ENCODE assay signal across 1 cellular context in the genomic region with DNA sequence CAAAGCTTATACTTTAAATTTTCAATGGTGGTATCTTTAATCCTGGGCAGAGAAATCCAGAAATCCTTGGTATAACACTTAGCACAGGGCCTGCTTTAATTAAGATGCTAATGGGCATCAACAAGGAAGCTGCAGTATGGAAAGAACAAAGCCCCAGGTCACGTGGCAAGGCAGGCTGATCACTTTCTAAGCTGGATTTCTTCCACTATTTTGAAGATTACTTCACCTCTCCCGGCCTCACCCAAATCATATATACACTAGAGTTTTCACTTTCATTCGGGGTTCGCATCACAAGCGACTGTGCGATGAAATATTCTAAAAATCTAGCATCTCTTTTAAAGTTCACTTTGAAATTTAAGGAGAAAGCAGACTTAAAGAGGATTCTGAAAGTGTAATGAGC.
TF ChIP-seq lines count a peak whose summit lies in the region.

No MANE protein-coding gene starts in this region.

TF ChIP-seq in GM23338, 12 proteins besides CTCF, POLR2A, EP300 and RAD21 (continued from another document):
- TF ChIP-seq, protein P1, sequence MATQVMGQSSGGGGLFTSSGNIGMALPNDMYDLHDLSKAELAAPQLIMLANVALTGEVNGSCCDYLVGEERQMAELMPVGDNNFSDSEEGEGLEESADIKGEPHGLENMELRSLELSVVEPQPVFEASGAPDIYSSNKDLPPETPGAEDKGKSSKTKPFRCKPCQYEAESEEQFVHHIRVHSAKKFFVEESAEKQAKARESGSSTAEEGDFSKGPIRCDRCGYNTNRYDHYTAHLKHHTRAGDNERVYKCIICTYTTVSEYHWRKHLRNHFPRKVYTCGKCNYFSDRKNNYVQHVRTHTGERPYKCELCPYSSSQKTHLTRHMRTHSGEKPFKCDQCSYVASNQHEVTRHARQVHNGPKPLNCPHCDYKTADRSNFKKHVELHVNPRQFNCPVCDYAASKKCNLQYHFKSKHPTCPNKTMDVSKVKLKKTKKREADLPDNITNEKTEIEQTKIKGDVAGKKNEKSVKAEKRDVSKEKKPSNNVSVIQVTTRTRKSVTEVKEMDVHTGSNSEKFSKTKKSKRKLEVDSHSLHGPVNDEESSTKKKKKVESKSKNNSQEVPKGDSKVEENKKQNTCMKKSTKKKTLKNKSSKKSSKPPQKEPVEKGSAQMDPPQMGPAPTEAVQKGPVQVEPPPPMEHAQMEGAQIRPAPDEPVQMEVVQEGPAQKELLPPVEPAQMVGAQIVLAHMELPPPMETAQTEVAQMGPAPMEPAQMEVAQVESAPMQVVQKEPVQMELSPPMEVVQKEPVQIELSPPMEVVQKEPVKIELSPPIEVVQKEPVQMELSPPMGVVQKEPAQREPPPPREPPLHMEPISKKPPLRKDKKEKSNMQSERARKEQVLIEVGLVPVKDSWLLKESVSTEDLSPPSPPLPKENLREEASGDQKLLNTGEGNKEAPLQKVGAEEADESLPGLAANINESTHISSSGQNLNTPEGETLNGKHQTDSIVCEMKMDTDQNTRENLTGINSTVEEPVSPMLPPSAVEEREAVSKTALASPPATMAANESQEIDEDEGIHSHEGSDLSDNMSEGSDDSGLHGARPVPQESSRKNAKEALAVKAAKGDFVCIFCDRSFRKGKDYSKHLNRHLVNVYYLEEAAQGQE (IDR thresholded peaks at IDR 0.05; ENCODE audit: unreplicated experiment), result no peak
- TF ChIP-seq JUNB (IDR thresholded peaks at IDR 0.05; ENCODE audit: unreplicated experiment) (no peak), EZH2 (IDR thresholded peaks at IDR 0.05; ENCODE audit: low read depth, unreplicated experiment) (no peak), POLR2AphosphoS5 (IDR thresholded peaks at IDR 0.05; ENCODE audit: low read depth) (no peak), EZH2phosphoT487 (IDR thresholded peaks at IDR 0.05; ENCODE audit: unreplicated experiment) (no peak), STAT1 (IDR thresholded peaks at IDR 0.05; ENCODE audit: unreplicated experiment) (no peak)
- TF ChIP-seq, protein P2, sequence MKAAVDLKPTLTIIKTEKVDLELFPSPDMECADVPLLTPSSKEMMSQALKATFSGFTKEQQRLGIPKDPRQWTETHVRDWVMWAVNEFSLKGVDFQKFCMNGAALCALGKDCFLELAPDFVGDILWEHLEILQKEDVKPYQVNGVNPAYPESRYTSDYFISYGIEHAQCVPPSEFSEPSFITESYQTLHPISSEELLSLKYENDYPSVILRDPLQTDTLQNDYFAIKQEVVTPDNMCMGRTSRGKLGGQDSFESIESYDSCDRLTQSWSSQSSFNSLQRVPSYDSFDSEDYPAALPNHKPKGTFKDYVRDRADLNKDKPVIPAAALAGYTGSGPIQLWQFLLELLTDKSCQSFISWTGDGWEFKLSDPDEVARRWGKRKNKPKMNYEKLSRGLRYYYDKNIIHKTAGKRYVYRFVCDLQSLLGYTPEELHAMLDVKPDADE (IDR thresholded peaks at IDR 0.05), result no peak
